In the genomic region with DNA sequence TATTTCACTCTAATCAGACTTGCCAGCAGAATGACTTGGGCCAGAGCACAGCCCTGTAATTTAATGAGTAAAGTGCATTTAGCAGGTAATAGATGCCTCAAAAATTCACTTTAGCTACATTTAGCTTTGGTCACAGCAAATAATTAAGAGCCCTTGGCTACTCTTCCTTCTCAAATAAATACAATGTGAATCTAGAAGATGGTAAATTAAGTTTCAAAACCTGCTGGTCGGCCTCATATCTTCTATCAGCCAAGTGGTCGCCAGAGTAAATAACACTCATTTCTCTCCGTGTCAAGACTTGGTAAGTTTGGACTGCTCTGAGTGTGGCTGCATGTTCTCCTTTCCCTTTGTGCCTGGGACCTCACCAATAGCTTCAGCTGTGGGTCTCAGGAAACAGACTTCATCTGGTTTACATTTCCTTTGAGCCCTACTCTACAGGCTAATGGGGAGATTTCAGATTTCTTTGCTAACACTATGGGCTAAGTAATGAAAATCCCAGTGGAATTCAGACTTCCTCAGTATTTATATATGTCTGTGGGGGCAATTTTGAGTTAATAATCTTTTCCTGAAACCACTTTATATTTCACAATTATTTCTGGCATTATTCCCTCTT, we compare ENCODE assay signal across 15 cellular contexts.
DNase-seq lines count a peak whose midpoint lies in the region; ATAC-seq and TF ChIP-seq lines count a peak whose summit lies in the region.
"Had no signal": no experiment of that assay in that cellular context is flagged by ENCODE, and none has a peak within 500 bp of the region (broad histone marks: within the 10 kb centered on the region; RNA-seq: fewer than 3 reads in every experiment).

No MANE protein-coding gene starts in this region.

- no peak overlapping the region for H4K8ac ChIP-seq in mesenchymal stem cell (ENCODE audit: low read length)

- no peak overlapping the region for H2BK15ac ChIP-seq in mesenchymal stem cell (ENCODE audit: low read depth, poor library complexity, severe bottlenecking)

- H3K4me3 Mint-ChIP-seq in neural progenitor cell, result no peak overlapping the region
- H3K4me3 Mint-ChIP-seq in CD4-positive, alpha-beta memory T cell, result no peak overlapping the region
- no peak overlapping the region for H3K4me3 Mint-ChIP-seq in activated T-cell treated with anti-CD3 and anti-CD28 coated beads, Interleukin-2, amount 50 U/mL, for 72 hours
- H3K4me3 Mint-ChIP-seq: CD14-positive monocyte; CD8-positive, alpha-beta T cell had no signal

- H3K36me3 Mint-ChIP-seq in neural progenitor cell, result no peaks in the 10 kb centered on the region
- H3K36me3 Mint-ChIP-seq in CD4-positive, alpha-beta memory T cell, result no peaks in the 10 kb centered on the region
- no peaks in the 10 kb centered on the region for H3K36me3 Mint-ChIP-seq in activated T-cell treated with anti-CD3 and anti-CD28 coated beads, Interleukin-2, amount 50 U/mL, for 72 hours (ENCODE audit: insufficient read depth in 2 of 2)
- H3K36me3 Mint-ChIP-seq: CD14-positive monocyte; CD8-positive, alpha-beta T cell had no signal

- H2BK12ac ChIP-seq in mesenchymal stem cell (ENCODE audit: low read length in 2 of 2), result no peak overlapping the region

- H3K36me3 ChIP-seq in BLaER1, result no peaks in the 10 kb centered on the region
- H3K36me3 ChIP-seq in SK-N-SH (replicated peaks in 1 of 2; ENCODE audit: control insufficient read depth in 1 of 2, insufficient read depth in 2 of 2, low read length in 1 of 2), result no peaks in the 10 kb centered on the region
- no peaks in the 10 kb centered on the region for H3K36me3 ChIP-seq in neural progenitor cell
- no peaks in the 10 kb centered on the region for H3K36me3 ChIP-seq in mesenchymal stem cell (ENCODE audit: control insufficient read depth in 1 of 2, insufficient read depth in 2 of 2, low read depth in 1 of 2, low read length in 2 of 2)
- no peaks in the 10 kb centered on the region for H3K36me3 ChIP-seq in CD4-positive, alpha-beta memory T cell (ENCODE audit: insufficient read depth, low read length)

- H3K27me3 ChIP-seq in BLaER1 (no peaks in the 10 kb centered on the region), SK-N-SH (ENCODE audit: insufficient read depth) (no peaks in the 10 kb centered on the region), neural progenitor cell (no peaks in the 10 kb centered on the region), mesenchymal stem cell (ENCODE audit: control insufficient read depth in 1 of 2, insufficient read depth in 1 of 2, low read length in 2 of 2) (no peaks in the 10 kb centered on the region)
- no peaks in the 10 kb centered on the region for H3K27me3 ChIP-seq in CD4-positive, alpha-beta memory T cell (ENCODE audit: insufficient read depth, low read length)

- H4K20me1 ChIP-seq in BLaER1 (no peaks in the 10 kb centered on the region), SK-N-SH (ENCODE audit: insufficient read depth) (no peaks in the 10 kb centered on the region), neural progenitor cell (ENCODE audit: low read depth) (no peaks in the 10 kb centered on the region)

- H3K4me3 ChIP-seq in BLaER1, result no peak overlapping the region
- H3K4me3 ChIP-seq in SK-N-SH (ENCODE audit: low read depth in 2 of 2, low read length in 1 of 2), result no peak overlapping the region
- no peak overlapping the region for H3K4me3 ChIP-seq in neural progenitor cell
- no peak overlapping the region for H3K4me3 ChIP-seq in mesenchymal stem cell (ENCODE audit: insufficient read depth in 1 of 2, low read depth in 1 of 2, low read length in 2 of 2)
- no peak overlapping the region for H3K4me3 ChIP-seq in CD4-positive, alpha-beta memory T cell (ENCODE audit: low read length in 2 of 2)

- no peak overlapping the region for H3K9ac ChIP-seq in BLaER1
- no peak overlapping the region for H3K9ac ChIP-seq in SK-N-SH
- H3K9ac ChIP-seq in neural progenitor cell, result no peak overlapping the region
- H3K9ac ChIP-seq in mesenchymal stem cell (ENCODE audit: low read length), result no peak overlapping the region

- DNase-seq in SK-N-SH (peak; percentile 12), left kidney (ENCODE audit: low read depth, low spot score) (peak; percentile 8), neural progenitor cell (ENCODE audit: low spot score) (no peak), mesenchymal stem cell (no peak), NCI-H1436 treated with DMSO at 0.1 percent for 48 hours (lab: John Stamatoyannopoulos, UW) (no peak)
- DNase-seq in CD4-positive, alpha-beta memory T cell, result no peak
- DNase-seq in activated T-cell treated with anti-CD3 and anti-CD28 coated beads, Interleukin-2, amount 50 U/mL, for 72 hours, result no peak
- DNase-seq: ACHN; Calu3; CD8-positive, alpha-beta T cell; DMS 273 treated with DMSO at 0.1 percent for 48 hours; HCEC 1CT; KG1 had no signal

- no peak overlapping the region for H2AK5ac ChIP-seq in mesenchymal stem cell (ENCODE audit: low read length, severe bottlenecking)

- ATAC-seq in activated T-cell treated with anti-CD3 and anti-CD28 coated beads, Interleukin-2, amount 50 U/mL, for 72 hours (replicated peaks in 1 of 2), result no peak
- ATAC-seq: CD8-positive, alpha-beta T cell had no signal

- H3K4me2 ChIP-seq in BLaER1 (0 out of 2 replicates have a peak overlapping the region, but pooled peaks have one; percentile 2), SK-N-SH (no peak overlapping the region), neural progenitor cell (no peak overlapping the region), mesenchymal stem cell (ENCODE audit: low read length, poor library complexity, severe bottlenecking) (no peak overlapping the region)

- H3K23ac ChIP-seq in mesenchymal stem cell (ENCODE audit: low read length in 2 of 2), result no peak overlapping the region

- H3K4me1 ChIP-seq in BLaER1, result no peaks in the 10 kb centered on the region
- peaks cover 0 to 8% of the 10 kb centered on the region in 2 experiments; a peak in 2 of 4 replicates for H3K4me1 ChIP-seq in SK-N-SH (ENCODE audit: control insufficient read depth in 1 of 2, insufficient read depth in 2 of 2, low read depth in 1 of 2, low read length in 1 of 2)
- H3K4me1 ChIP-seq in neural progenitor cell, result no peaks in the 10 kb centered on the region
- no peaks in the 10 kb centered on the region for H3K4me1 ChIP-seq in mesenchymal stem cell (ENCODE audit: control insufficient read depth, insufficient read depth, low read depth, low read length)
- no peaks in the 10 kb centered on the region for H3K4me1 ChIP-seq in CD4-positive, alpha-beta memory T cell (ENCODE audit: insufficient read depth, low read length)

- H3K4ac ChIP-seq in mesenchymal stem cell (ENCODE audit: low read depth in 1 of 2, low read length in 2 of 2), result no peak overlapping the region

- no peak overlapping the region for H3K27ac Mint-ChIP-seq in neural progenitor cell
- H3K27ac Mint-ChIP-seq in CD4-positive, alpha-beta memory T cell, result peak overlapping the region in 1 of 7 donors; percentile 22
- H3K27ac Mint-ChIP-seq in activated T-cell treated with anti-CD3 and anti-CD28 coated beads, Interleukin-2, amount 50 U/mL, for 72 hours, result no peak overlapping the region
- H3K27ac Mint-ChIP-seq: CD14-positive monocyte; CD8-positive, alpha-beta T cell had no signal

- no peak overlapping the region for H3K14ac ChIP-seq in mesenchymal stem cell (ENCODE audit: low read length in 2 of 2)

- H3K27me3 Mint-ChIP-seq in neural progenitor cell (ENCODE audit: insufficient read depth, low read depth), result no peaks in the 10 kb centered on the region
- H3K27me3 Mint-ChIP-seq in CD4-positive, alpha-beta memory T cell, result peaks cover 0 to 4% of the 10 kb centered on the region in 2 donors
- H3K27me3 Mint-ChIP-seq in activated T-cell treated with anti-CD3 and anti-CD28 coated beads, Interleukin-2, amount 50 U/mL, for 72 hours (ENCODE audit: low read depth), result peaks cover 20% of the 10 kb centered on the region

- H2BK120ac ChIP-seq in mesenchymal stem cell (ENCODE audit: low read depth, low read length), result no peak overlapping the region

- H3K9me3 ChIP-seq in BLaER1 (no peaks in the 10 kb centered on the region), SK-N-SH (no peaks in the 10 kb centered on the region), neural progenitor cell (ENCODE audit: low read depth) (no peaks in the 10 kb centered on the region), mesenchymal stem cell (ENCODE audit: control insufficient read depth, low read length) (no peaks in the 10 kb centered on the region)
- H3K9me3 ChIP-seq in CD4-positive, alpha-beta memory T cell (ENCODE audit: control insufficient read depth in 1 of 2, low read length in 2 of 2), result no peaks in the 10 kb centered on the region

- H2AFZ ChIP-seq in SK-N-SH (ENCODE audit: low read depth), result no peak overlapping the region
- H2AFZ ChIP-seq in neural progenitor cell (replicated peaks), result peak overlapping the region; percentile 36
- no peak overlapping the region for H2AFZ ChIP-seq in mesenchymal stem cell (ENCODE audit: low read depth, low read length)

- H3K79me1 ChIP-seq in mesenchymal stem cell (replicated peaks; ENCODE audit: low read length, poor library complexity, severe bottlenecking), result no peaks in the 10 kb centered on the region

- intact Hi-C loops in CD4-positive, alpha-beta memory T cell (cut with micrococcal nuclease), result no loop called here

- no peaks in the 10 kb centered on the region for H3K4me1 Mint-ChIP-seq in neural progenitor cell
- no peaks in the 10 kb centered on the region for H3K4me1 Mint-ChIP-seq in CD4-positive, alpha-beta memory T cell
- H3K4me1 Mint-ChIP-seq in activated T-cell treated with anti-CD3 and anti-CD28 coated beads, Interleukin-2, amount 50 U/mL, for 72 hours (ENCODE audit: low read depth), result no peaks in the 10 kb centered on the region
- H3K4me1 Mint-ChIP-seq: CD14-positive monocyte had no signal

- H3K27ac ChIP-seq in BLaER1 (no peak overlapping the region), SK-N-SH (ENCODE audit: low read depth in 2 of 2, low read length in 1 of 2) (peak overlapping the region in 1 of 2 experiments; percentile 85; a peak in 2 of 4 replicates), neural progenitor cell (no peak overlapping the region), mesenchymal stem cell (ENCODE audit: low read length, poor library complexity, severe bottlenecking) (no peak overlapping the region)
- H3K27ac ChIP-seq in CD4-positive, alpha-beta memory T cell (ENCODE audit: low read depth, low read length), result no peak overlapping the region

- TF ChIP-seq CTCF in SK-N-SH (IDR thresholded peaks at IDR 0.05) (no peak), neural progenitor cell (IDR thresholded peaks at IDR 0.05) (no peak)

- TF ChIP-seq EP300 in SK-N-SH (IDR thresholded peaks at IDR 0.05; ENCODE audit: borderline replicate concordance in 1 of 2, low read depth in 1 of 2, low read length in 1 of 2), result peak in 1 of 2 experiments; percentile 56; a peak in 1 of 4 replicates

- CTCF ChIA-PET in SK-N-SH (lab: Yijun Ruan, JAX), result no interaction called here
- CTCF ChIA-PET in CD4-positive, alpha-beta memory T cell (lab: Charles Lee; ENCODE audit: partially characterized antibody), result no interaction called here

- 18% methylated on average over 3 of the region's 3 CpGs for WGBS in SK-N-SH (ENCODE audit: low lambda C conversion rate)
- WGBS in mesenchymal stem cell, result 73% methylated on average over 3 of the region's 3 CpGs

- no peak overlapping the region for H3K18ac ChIP-seq in mesenchymal stem cell (ENCODE audit: low read depth in 1 of 2, low read length in 2 of 2)

- H2BK5ac ChIP-seq in mesenchymal stem cell (ENCODE audit: low read depth, low read length, poor library complexity, severe bottlenecking), result no peak overlapping the region

- TF ChIP-seq RAD21 in SK-N-SH (IDR thresholded peaks at IDR 0.05; ENCODE audit: low read length), result no peak

- no peaks in the 10 kb centered on the region for H3K9me2 ChIP-seq in SK-N-SH

- no peak overlapping the region for H4K91ac ChIP-seq in mesenchymal stem cell (ENCODE audit: low read length)

- H3K79me2 ChIP-seq in SK-N-SH (ENCODE audit: insufficient read depth), result no peaks in the 10 kb centered on the region
- H3K79me2 ChIP-seq in neural progenitor cell (ENCODE audit: low read depth), result no peaks in the 10 kb centered on the region

- no peaks in the 10 kb centered on the region for H3K9me3 Mint-ChIP-seq in neural progenitor cell
- H3K9me3 Mint-ChIP-seq in CD4-positive, alpha-beta memory T cell, result peaks cover 0 to 3% (median 0%) of the 10 kb centered on the region in 8 donors
- peaks cover 0 to 2% of the 10 kb centered on the region in 2 donors for H3K9me3 Mint-ChIP-seq in activated T-cell treated with anti-CD3 and anti-CD28 coated beads, Interleukin-2, amount 50 U/mL, for 72 hours
- H3K9me3 Mint-ChIP-seq: CD8-positive, alpha-beta T cell had no signal

- H3F3A ChIP-seq in SK-N-SH (replicated peaks; ENCODE audit: insufficient read depth), result no peaks in the 10 kb centered on the region
- no peaks in the 10 kb centered on the region for H3F3A ChIP-seq in neural progenitor cell (ENCODE audit: low read depth)

- POLR2A ChIA-PET in SK-N-SH (lab: Yijun Ruan, JAX), result no interaction called here
- POLR2A ChIA-PET in CD4-positive, alpha-beta memory T cell (lab: Charles Lee; ENCODE audit: partially characterized antibody), result no interaction called here

Comparison
In these comparisons a context has a peak if more than half of its experiments do, and no peak if none do; other contexts are left out.
1. DNase-seq: peak in SK-N-SH (single experiment) and left kidney (single experiment); none in neural progenitor cell (single experiment), mesenchymal stem cell (single experiment), CD4-positive, alpha-beta memory T cell (0 of 5), NCI-H1436 treated with DMSO at 0.1 percent for 48 hours (single experiment) and activated T-cell treated with anti-CD3 and anti-CD28 coated beads, Interleukin-2, amount 50 U/mL, for 72 hours (0 of 2).